ENCODE assay signal across 8 cellular contexts in the genomic region with DNA sequence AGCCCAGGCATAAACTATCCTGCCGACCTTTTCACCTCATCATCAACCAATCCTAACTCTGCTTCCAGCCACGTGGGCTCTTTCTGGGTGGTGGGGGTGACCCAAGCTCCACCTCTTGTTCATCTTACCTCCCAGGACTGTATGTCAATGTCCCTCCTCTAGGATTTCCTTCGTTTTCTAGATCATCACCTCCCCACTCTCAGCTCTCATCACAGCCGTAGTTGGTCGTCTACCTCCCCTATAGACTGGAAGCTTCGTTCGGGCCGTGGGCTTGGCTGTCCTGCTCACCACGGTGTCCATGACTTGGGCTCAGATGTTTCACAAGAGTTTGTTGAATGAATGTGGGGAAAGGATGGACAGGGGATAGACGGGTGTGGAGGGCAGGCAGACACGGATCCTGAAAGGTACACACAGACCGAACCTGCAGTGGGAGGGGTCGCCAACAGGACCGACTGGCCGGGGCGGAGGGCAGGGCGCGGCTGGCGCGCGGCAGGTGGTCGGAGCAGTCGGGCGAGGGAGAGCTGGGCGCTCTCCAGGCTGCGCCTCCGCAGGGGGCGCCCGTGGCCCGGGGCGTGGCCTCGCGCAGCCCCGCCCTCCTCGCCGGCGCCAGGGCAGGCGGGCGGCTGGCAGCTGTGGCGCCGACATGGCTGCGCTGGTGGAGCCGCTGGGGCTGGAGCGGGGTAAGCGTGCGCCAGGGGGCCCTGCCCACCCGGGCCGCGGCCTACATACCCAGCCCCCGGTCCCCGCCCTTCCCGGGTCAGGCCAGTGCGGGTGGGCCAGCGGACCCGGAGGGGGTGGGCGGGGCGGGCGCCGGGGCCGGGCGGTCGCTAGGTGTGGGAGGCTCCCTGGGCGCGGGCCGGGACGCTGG. TPM values are rescaled to one million over a fixed set of nuclear protein-coding genes. Genes with fewer than 3 reads are reported as not detected.
A peak's percentile ranks its signal among the peaks of the same experiment; 100 is the strongest.
DNase-seq lines count a peak whose midpoint lies in the region; ATAC-seq and TF ChIP-seq lines count a peak whose summit lies in the region.

A gene with protein sequence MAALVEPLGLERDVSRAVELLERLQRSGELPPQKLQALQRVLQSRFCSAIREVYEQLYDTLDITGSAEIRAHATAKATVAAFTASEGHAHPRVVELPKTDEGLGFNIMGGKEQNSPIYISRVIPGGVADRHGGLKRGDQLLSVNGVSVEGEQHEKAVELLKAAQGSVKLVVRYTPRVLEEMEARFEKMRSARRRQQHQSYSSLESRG (plus strand): TSS at position 609 of the 868 bp plus-strand sequence. CDS start 35 bp downstream, at position 644.

- H3K36me3 ChIP-seq in SK-N-SH (replicated peaks in 1 of 2; ENCODE audit: control insufficient read depth in 1 of 2, insufficient read depth in 2 of 2, low read length in 1 of 2) (peaks cover 7 to 11% of the 10 kb centered on the region in 2 experiments), aorta (ENCODE audit: control insufficient read depth in 1 of 2, insufficient read depth in 2 of 2, low read length in 1 of 2) (no peaks in the 10 kb centered on the region)

- peak; percentile 87 for DNase-seq in Caki2 (ENCODE audit: low read depth)
- DNase-seq in M059J (ENCODE audit: low read depth) = peak; percentile 62
- DNase-seq in SK-N-SH = peak; percentile 97
- DNase-seq in activated naive CD8-positive, alpha-beta T cell treated with anti-CD3 and anti-CD28 coated beads for 36 hours = peak; percentile 89
- peak; percentile 87 for DNase-seq in cardiac septum (ENCODE audit: low spot score)
- DNase-seq in posterior cingulate gyrus = peak in 9 of 10 donors; percentile 40 to 95 (median 64)
- peak; percentile 74 to 87 for DNase-seq in aorta

- H3F3A ChIP-seq in SK-N-SH (replicated peaks; ENCODE audit: insufficient read depth) = peaks cover 46% of the 10 kb centered on the region

- H2AFZ ChIP-seq in SK-N-SH (ENCODE audit: low read depth) = peak within 1 kb of the TSS; percentile 63; the same call in 1 of the 2 replicates

- peaks cover 22% of the 10 kb centered on the region for H3K4me1 Mint-ChIP-seq in activated naive CD8-positive, alpha-beta T cell treated with anti-CD3 and anti-CD28 coated beads for 36 hours

- H3K79me2 ChIP-seq in SK-N-SH (ENCODE audit: insufficient read depth) = no peaks in the 10 kb centered on the region; the same call in 1 of the 2 replicates

- H3K27me3 ChIP-seq in SK-N-SH (ENCODE audit: insufficient read depth) (no peaks in the 10 kb centered on the region), aorta (ENCODE audit: control insufficient read depth in 1 of 2, insufficient read depth in 2 of 2, low read length in 1 of 2) (no peaks in the 10 kb centered on the region)

- peaks cover 15% of the 10 kb centered on the region; the same call in 1 of the 2 replicates for H4K20me1 ChIP-seq in SK-N-SH (ENCODE audit: insufficient read depth)

- no peak for TF ChIP-seq RAD21 in SK-N-SH (IDR thresholded peaks at IDR 0.05; ENCODE audit: low read length)

- intact Hi-C loops in cardiac septum (cut with DNase I) (loop anchor here (2.0 kb wide), 1 partner anchor 29 kb away; no protein-coding TSS in a partner anchor), posterior cingulate gyrus (cut with DNase I) (no loop called here), aorta (cut with DNase I) (no loop called here)

- peak within 1 kb of the TSS; percentile 93 for H3K4me2 ChIP-seq in SK-N-SH

- H3K36me3 Mint-ChIP-seq in activated naive CD8-positive, alpha-beta T cell treated with anti-CD3 and anti-CD28 coated beads for 36 hours = peaks cover 7% of the 10 kb centered on the region

- H3K27me3 Mint-ChIP-seq in activated naive CD8-positive, alpha-beta T cell treated with anti-CD3 and anti-CD28 coated beads for 36 hours = no peaks in the 10 kb centered on the region

- peak within 1 kb of the TSS; percentile 79 for H3K4me3 Mint-ChIP-seq in activated naive CD8-positive, alpha-beta T cell treated with anti-CD3 and anti-CD28 coated beads for 36 hours

- CTCF ChIA-PET in SK-N-SH (lab: Yijun Ruan, JAX) = interaction anchor here (0.6 to 6.2 kb wide), 21 partner anchors 8 to 121 kb away, joined by 3 to 86 read pairs (median 4); a partner anchor contains a TSS

- H3K9me3 ChIP-seq in SK-N-SH = no peaks in the 10 kb centered on the region
- H3K9me3 ChIP-seq in aorta (ENCODE audit: control insufficient read depth, low read length) = no peaks in the 10 kb centered on the region

- H3K9me2 ChIP-seq in SK-N-SH = no peaks in the 10 kb centered on the region

- H3K27ac ChIP-seq in SK-N-SH (ENCODE audit: low read depth in 2 of 2, low read length in 1 of 2) = peak within 1 kb of the TSS; percentile 47 to 72
- H3K27ac ChIP-seq in aorta (ENCODE audit: low read depth in 1 of 2, low read length in 2 of 2) = peak within 1 kb of the TSS in 1 of 2 donors; percentile 23

- peak within 1 kb of the TSS; percentile 70 for H3K9ac ChIP-seq in SK-N-SH

- ATAC-seq in GM21515 (IDR thresholded peaks at IDR 0.05; ENCODE audit: unreplicated experiment) (peak; percentile 51), aorta (ENCODE audit: low FRiP score) (peak; percentile 79)

- H3K4me3 ChIP-seq in SK-N-SH (ENCODE audit: low read depth in 2 of 2, low read length in 1 of 2) (peak within 1 kb of the TSS; percentile 66 to 78), aorta (ENCODE audit: low read length in 2 of 2) (peak within 1 kb of the TSS; percentile 80 to 81)

- POLR2A ChIA-PET in SK-N-SH (lab: Yijun Ruan, JAX) = interaction anchor here (0.8 to 1.9 kb wide), 5 partner anchors 9 to 85 kb away, joined by 3 to 10 read pairs (median 3); no protein-coding TSS in a partner anchor

- no peak for TF ChIP-seq EP300 in SK-N-SH (IDR thresholded peaks at IDR 0.05; ENCODE audit: borderline replicate concordance in 1 of 2, low read depth in 1 of 2, low read length in 1 of 2)

- in situ Hi-C loops in Caki2 (cut with HindIII; ENCODE audit: low pct_unique_long_range_greater_than_20kb, low sequenced_read_pairs) = no loop called here

- peaks cover 18 to 23% of the 10 kb centered on the region in 2 experiments; a peak in 2 of 4 replicates for H3K4me1 ChIP-seq in SK-N-SH (ENCODE audit: control insufficient read depth in 1 of 2, insufficient read depth in 2 of 2, low read depth in 1 of 2, low read length in 1 of 2)
- H3K4me1 ChIP-seq in aorta (ENCODE audit: control insufficient read depth in 1 of 2, insufficient read depth in 2 of 2, low read length in 2 of 2) = peaks cover 0 to 2% of the 10 kb centered on the region in 2 donors

- H3K9me3 Mint-ChIP-seq in activated naive CD8-positive, alpha-beta T cell treated with anti-CD3 and anti-CD28 coated beads for 36 hours = no peaks in the 10 kb centered on the region

- WGBS in SK-N-SH (ENCODE audit: low lambda C conversion rate) = 2% methylated on average over 13 of the region's 66 CpGs
- WGBS in aorta, 2 donors = 2% methylated on average over 32 to 66 of the region's 66 CpGs

- peak within 1 kb of the TSS; percentile 18 for H3K27ac Mint-ChIP-seq in activated naive CD8-positive, alpha-beta T cell treated with anti-CD3 and anti-CD28 coated beads for 36 hours

- TF ChIP-seq CTCF in SK-N-SH (IDR thresholded peaks at IDR 0.05) = peak; percentile 50

TF ChIP-seq in SK-N-SH, 30 proteins besides CTCF, POLR2A, EP300 and RAD21 (continues in another document):
- TF ChIP-seq JUND (IDR thresholded peaks at IDR 0.05) (no peak), MEF2A (IDR thresholded peaks at IDR 0.05; ENCODE audit: borderline replicate concordance, low read depth) (no peak), TEAD4 (IDR thresholded peaks at IDR 0.05; ENCODE audit: borderline replicate concordance, insufficient read depth) (no peak), ELF1 (IDR thresholded peaks at IDR 0.05) (no peak), GATA2 (CRISPR knock-in tag; IDR thresholded peaks at IDR 0.05) (no peak), MXI1 (IDR thresholded peaks at IDR 0.05; ENCODE audit: low read depth, low read length) (peak; percentile 34; the same call in 1 of the 2 replicates), YY1 (IDR thresholded peaks at IDR 0.05; ENCODE audit: low read depth) (no peak)
- TF ChIP-seq, protein P1, sequence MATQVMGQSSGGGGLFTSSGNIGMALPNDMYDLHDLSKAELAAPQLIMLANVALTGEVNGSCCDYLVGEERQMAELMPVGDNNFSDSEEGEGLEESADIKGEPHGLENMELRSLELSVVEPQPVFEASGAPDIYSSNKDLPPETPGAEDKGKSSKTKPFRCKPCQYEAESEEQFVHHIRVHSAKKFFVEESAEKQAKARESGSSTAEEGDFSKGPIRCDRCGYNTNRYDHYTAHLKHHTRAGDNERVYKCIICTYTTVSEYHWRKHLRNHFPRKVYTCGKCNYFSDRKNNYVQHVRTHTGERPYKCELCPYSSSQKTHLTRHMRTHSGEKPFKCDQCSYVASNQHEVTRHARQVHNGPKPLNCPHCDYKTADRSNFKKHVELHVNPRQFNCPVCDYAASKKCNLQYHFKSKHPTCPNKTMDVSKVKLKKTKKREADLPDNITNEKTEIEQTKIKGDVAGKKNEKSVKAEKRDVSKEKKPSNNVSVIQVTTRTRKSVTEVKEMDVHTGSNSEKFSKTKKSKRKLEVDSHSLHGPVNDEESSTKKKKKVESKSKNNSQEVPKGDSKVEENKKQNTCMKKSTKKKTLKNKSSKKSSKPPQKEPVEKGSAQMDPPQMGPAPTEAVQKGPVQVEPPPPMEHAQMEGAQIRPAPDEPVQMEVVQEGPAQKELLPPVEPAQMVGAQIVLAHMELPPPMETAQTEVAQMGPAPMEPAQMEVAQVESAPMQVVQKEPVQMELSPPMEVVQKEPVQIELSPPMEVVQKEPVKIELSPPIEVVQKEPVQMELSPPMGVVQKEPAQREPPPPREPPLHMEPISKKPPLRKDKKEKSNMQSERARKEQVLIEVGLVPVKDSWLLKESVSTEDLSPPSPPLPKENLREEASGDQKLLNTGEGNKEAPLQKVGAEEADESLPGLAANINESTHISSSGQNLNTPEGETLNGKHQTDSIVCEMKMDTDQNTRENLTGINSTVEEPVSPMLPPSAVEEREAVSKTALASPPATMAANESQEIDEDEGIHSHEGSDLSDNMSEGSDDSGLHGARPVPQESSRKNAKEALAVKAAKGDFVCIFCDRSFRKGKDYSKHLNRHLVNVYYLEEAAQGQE (IDR thresholded peaks at IDR 0.05; ENCODE audit: low read depth, low read length) = no peak

RNA-seq across cellular contexts. Expression of the gene that starts here (rescaled TPM):
- 6.1 and 9.7 TPM in 2 replicates for total RNA-seq in Caki2 (2014; rRNA removed; shearing (Covaris generic); ENCODE audit: low replicate concordance)
- total RNA-seq in M059J (2014; rRNA removed; shearing (Covaris generic)) = 9.7 and 17.1 TPM in 2 replicates
- polyA plus RNA-seq in SK-N-SH (2012; rRNA removed) (20.8 and 21.1 TPM in 2 replicates), aorta (10 to 100 TPM in 1 of 2 donors, 1 to 10 TPM in 1; 7.6 to 24.1 TPM)
- 11.8 and 13.5 TPM in 2 replicates for polyA plus RNA-seq in SK-N-SH (2012; cell fraction: cytosol; rRNA removed)
- polyA plus RNA-seq in SK-N-SH (2012; cell fraction: nucleus; rRNA removed) = 27.5 and 27.8 TPM in 2 replicates
- 1 to 10 TPM; 2.2 to 2.5 TPM for total RNA-seq in activated naive CD8-positive, alpha-beta T cell treated with anti-CD3 and anti-CD28 coated beads for 36 hours
- total RNA-seq in cardiac septum (24.7 TPM), aorta (1 to 10 TPM; 8.4 to 9.7 TPM)
